21 cellular contexts compared by ENCODE assay signal in the genomic region with DNA sequence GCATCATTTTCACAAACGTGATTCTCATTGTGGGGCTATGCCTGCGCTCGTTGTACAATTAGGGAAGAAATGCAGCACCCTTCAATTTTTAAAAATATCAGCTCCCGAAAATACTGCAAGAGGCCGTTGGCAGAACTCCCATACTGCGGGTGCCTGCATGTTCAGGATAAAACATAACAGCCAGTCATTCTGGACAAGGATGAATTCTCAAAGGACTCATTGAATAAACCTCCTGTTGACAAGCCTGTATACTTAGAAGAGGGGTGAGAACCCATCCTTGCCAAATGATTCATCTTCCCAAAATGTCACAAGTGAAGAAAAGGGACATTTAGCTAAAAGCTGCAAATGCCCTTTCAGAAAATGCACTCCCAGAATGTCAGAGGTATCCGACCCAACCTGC.
DNase-seq lines count a peak whose midpoint lies in the region; ATAC-seq and TF ChIP-seq lines count a peak whose summit lies in the region.
"Had no signal": no experiment of that assay in that cellular context is flagged by ENCODE, and none has a peak within 500 bp of the region (broad histone marks: within the 10 kb centered on the region; RNA-seq: fewer than 3 reads in every experiment).

No MANE protein-coding gene starts in this region.

- no peaks in the 10 kb centered on the region for H3K9me3 Mint-ChIP-seq in glutamatergic neuron (ENCODE audit: unreplicated experiment)
- H3K9me3 Mint-ChIP-seq: T-helper 1 cell treated with Interleukin-12 subunit alpha and Interleukin-12 subunit beta and Interleukin-4 antibody, amounts not matched to agents 30 μg/mL and 1 μg/mL, for 36 hours had no signal

- peaks cover 6% of the 10 kb centered on the region for H3K4me1 Mint-ChIP-seq in glutamatergic neuron (ENCODE audit: low read depth, unreplicated experiment)
- H3K4me1 Mint-ChIP-seq: H9 had no signal

- no peaks in the 10 kb centered on the region for H3K36me3 Mint-ChIP-seq in glutamatergic neuron (ENCODE audit: unreplicated experiment)

- TF ChIP-seq EP300 in sigmoid colon (IDR thresholded peaks at IDR 0.05), result no peak

- H3K27me3 ChIP-seq in esophagus squamous epithelium (no peaks in the 10 kb centered on the region), sigmoid colon (no peaks in the 10 kb centered on the region)
- H3K27me3 ChIP-seq: adrenal gland, SJSA1 had no signal

- H3K27ac Mint-ChIP-seq in glutamatergic neuron (ENCODE audit: unreplicated experiment), result no peak overlapping the region
- H3K27ac Mint-ChIP-seq: H9; T-helper 1 cell treated with Interleukin-12 subunit alpha and Interleukin-12 subunit beta and Interleukin-4 antibody, amounts not matched to agents 30 μg/mL and 1 μg/mL, for 36 hours had no signal

- H3K4me1 ChIP-seq in esophagus squamous epithelium (peaks cover 4 to 56% (median 38%) of the 10 kb centered on the region in 3 donors), sigmoid colon (peaks cover 0 to 39% (median 21%) of the 10 kb centered on the region in 4 donors), mucosa of descending colon (ENCODE audit: low read depth) (no peaks in the 10 kb centered on the region)
- H3K4me1 ChIP-seq: adrenal gland, BE2C, Caco-2, SJSA1 had no signal

- H3K4me3 Mint-ChIP-seq in glutamatergic neuron (ENCODE audit: unreplicated experiment), result no peak overlapping the region
- H3K4me3 Mint-ChIP-seq: H9; T-helper 1 cell treated with Interleukin-12 subunit alpha and Interleukin-12 subunit beta and Interleukin-4 antibody, amounts not matched to agents 30 μg/mL and 1 μg/mL, for 36 hours had no signal

- TF ChIP-seq CTCF in esophagus squamous epithelium (IDR thresholded peaks at IDR 0.05), result no peak
- no peak for TF ChIP-seq CTCF in sigmoid colon (IDR thresholded peaks at IDR 0.05)
- TF ChIP-seq CTCF in mucosa of descending colon (IDR thresholded peaks at IDR 0.05), result no peak
- no peak for TF ChIP-seq CTCF in glutamatergic neuron (IDR thresholded peaks at IDR 0.05; ENCODE audit: partially characterized antibody, unreplicated experiment)

- ATAC-seq in mucosa of descending colon, result no peak
- ATAC-seq: PC-3 had no signal

- H3K9me3 ChIP-seq in esophagus squamous epithelium (no peaks in the 10 kb centered on the region), sigmoid colon (no peaks in the 10 kb centered on the region), mucosa of descending colon (no peaks in the 10 kb centered on the region)
- H3K9me3 ChIP-seq: adrenal gland, BE2C, Caco-2, SJSA1, spleen had no signal

- H3K27me3 Mint-ChIP-seq in glutamatergic neuron (ENCODE audit: unreplicated experiment), result peaks cover 6% of the 10 kb centered on the region

- peak overlapping the region in 3 of 4 donors; percentile 11 to 69 (median 39) for H3K27ac ChIP-seq in esophagus squamous epithelium
- H3K27ac ChIP-seq in sigmoid colon, result peak overlapping the region in 3 of 4 donors; percentile 12 to 49 (median 47)
- H3K27ac ChIP-seq: adrenal gland, epithelial cell of prostate, SJSA1 had no signal

- WGBS in esophagus squamous epithelium, 2 donors, result 32 to 33% methylated on average over 7 of the region's 7 CpGs
- WGBS in sigmoid colon, 2 donors, result 73 to 81% methylated on average over 7 of the region's 7 CpGs

- H3K36me3 ChIP-seq in esophagus squamous epithelium (no peaks in the 10 kb centered on the region), sigmoid colon (no peaks in the 10 kb centered on the region), mucosa of descending colon (ENCODE audit: low read depth) (no peaks in the 10 kb centered on the region)
- H3K36me3 ChIP-seq: adrenal gland, BE2C, SJSA1, spleen had no signal

- H3K4me3 ChIP-seq in esophagus squamous epithelium (no peak overlapping the region), sigmoid colon (no peak overlapping the region), mucosa of descending colon (no peak overlapping the region)
- H3K4me3 ChIP-seq: adrenal gland, SJSA1, spleen had no signal

- intact Hi-C loops in esophagus squamous epithelium (cut with DNase I), result no loop called here
- intact Hi-C loops in sigmoid colon (cut with DNase I), result no loop called here
- intact Hi-C loops in mucosa of descending colon (cut with DNase I, micrococcal nuclease), result no loop called here

- peak; percentile 56 for DNase-seq in NCI-H1105 treated with DMSO at 0.1 percent for 48 hours (lab: John Stamatoyannopoulos, UW)
- DNase-seq in NCI-H1105 (lab: John Stamatoyannopoulos, UW), result no peak
- DNase-seq in RPMI7951 (ENCODE audit: low read depth), result peak; percentile 42
- no peak for DNase-seq in esophagus squamous epithelium (lab: John Stamatoyannopoulos, UW)
- DNase-seq in sigmoid colon, result no peak
- DNase-seq in mucosa of descending colon, result no peak
- DNase-seq in COLO668 (lab: John Stamatoyannopoulos, UW; ENCODE audit: unreplicated experiment), result no peak
- DNase-seq in glutamatergic neuron, result no peak
- DNase-seq: activated CD4-positive, alpha-beta T cell treated with anti-CD3 and anti-CD28 coated beads, Interleukin-2, amount 50 U/mL, for 1 hour; activated gamma-delta T cell treated with Interleukin-2 at 50 U/mL for 16 hours; adrenal gland; BE2C; Caco-2; EL; H9; NCI-H1930; spleen had no signal

- TF ChIP-seq POLR2A in esophagus squamous epithelium (IDR thresholded peaks at IDR 0.05) (no peak), sigmoid colon (IDR thresholded peaks at IDR 0.05) (no peak)

Comparison
In these comparisons a context has a peak if more than half of its experiments do, and no peak if none do; other contexts are left out.
1. DNase-seq: peak in NCI-H1105 treated with DMSO at 0.1 percent for 48 hours (single experiment) and RPMI7951 (single experiment); none in NCI-H1105 (single experiment), esophagus squamous epithelium (single experiment), sigmoid colon (single experiment), mucosa of descending colon (0 of 3), COLO668 (single experiment) and glutamatergic neuron (single experiment).